25 cellular contexts compared by ENCODE assay signal in the genomic region with DNA sequence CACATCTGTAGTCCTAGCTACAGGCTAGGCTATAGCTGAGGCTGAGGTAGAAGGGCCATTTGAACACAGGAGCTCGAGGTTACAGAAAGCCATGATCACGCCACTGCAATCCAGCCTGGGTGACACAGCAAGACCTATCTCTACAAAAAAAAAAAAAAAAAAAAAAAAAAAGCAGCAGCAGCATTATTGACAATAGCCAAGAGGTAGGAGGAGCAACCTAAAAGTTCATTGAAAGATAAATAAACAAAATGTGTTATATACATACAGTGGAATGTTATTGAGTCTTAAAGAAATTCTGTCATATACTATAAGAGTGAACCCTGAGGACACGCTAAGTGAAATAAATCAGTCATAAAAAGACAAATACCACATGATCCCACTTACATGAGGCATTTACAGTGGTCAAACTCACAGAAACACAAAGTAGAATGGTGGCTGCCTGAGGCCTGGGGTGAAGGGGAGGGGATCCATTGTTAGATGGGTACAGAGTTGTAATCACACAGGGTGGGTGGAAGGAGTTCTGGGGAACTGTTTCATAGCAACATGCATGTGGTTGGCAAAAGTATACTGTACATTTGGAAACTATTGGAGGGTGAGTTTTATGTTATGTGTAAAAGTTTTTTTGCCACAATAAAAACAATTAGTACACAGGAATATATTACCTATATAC.
"Had no signal": no experiment of that assay in that cellular context is flagged by ENCODE, and none has a peak within 500 bp of the region (broad histone marks: within the 10 kb centered on the region; RNA-seq: fewer than 3 reads in every experiment).

No MANE protein-coding gene starts in this region.

- H3K27me3 Mint-ChIP-seq: activated CD4-positive, alpha-beta T cell treated with anti-CD3 and anti-CD28 coated beads for 36 hours; central memory CD8-positive, alpha-beta T cell; natural killer cell treated with Interleukin-12 subunit alpha and Interleukin-12 subunit beta and Interleukin-15 and Interleukin-18, amount 100 ng/mL, for 72 hours had no signal

- DNase-seq: activated CD4-positive, alpha-beta T cell treated with anti-CD3 and anti-CD28 coated beads for 36 hours; activated CD4-positive, alpha-beta T cell treated with anti-CD3 and anti-CD28 coated beads, Interleukin-2, amount 50 U/mL, for 48 hours; activated CD4-positive, CD25-positive, alpha-beta regulatory T cell; activated CD8-positive, alpha-beta memory T cell treated with anti-CD3 and anti-CD28 coated beads, Interleukin-2, amount 50 U/mL, for 48 hours; activated effector memory CD4-positive, alpha-beta T cell treated with Interleukin-2 at 50 U/mL for 16 hours; activated naive CD4-positive, alpha-beta T cell treated with anti-CD3 and anti-CD28 coated beads for 36 hours; activated T-cell treated with anti-CD3 and anti-CD28 coated beads, Interleukin-2, amount 50 U/mL, for 4 hours; anterior cingulate cortex; dermis blood vessel endothelial cell; effector CD4-positive, alpha-beta T cell; esophagus squamous epithelium; foreskin melanocyte; islet precursor cell; left ventricle myocardium inferior; mucosa of descending colon; pancreas; retina; stimulated activated CD4-positive, alpha-beta T cell treated with anti-CD3 and anti-CD28 coated beads, Interleukin-4, amount 100 ng/mL, for 24 hours; stomach; thyroid gland; upper lobe of right lung had no signal

- ATAC-seq: activated CD4-positive, alpha-beta T cell treated with anti-CD3 and anti-CD28 coated beads for 36 hours; activated T-cell treated with anti-CD3 and anti-CD28 coated beads, Interleukin-2, amount 50 U/mL, for 4 hours; mucosa of descending colon; natural killer cell treated with Interleukin-12 subunit alpha and Interleukin-12 subunit beta and Interleukin-15 and Interleukin-18, amount 100 ng/mL, for 72 hours; pancreas; sciatic nerve; stimulated activated effector memory CD8-positive, alpha-beta T cell treated with anti-CD3 and anti-CD28 coated beads, Interleukin-12 subunit alpha, Interleukin-12 subunit beta, amount 100 ng/mL, for 72 hours; upper lobe of right lung had no signal

- H3K27ac Mint-ChIP-seq: activated CD4-positive, alpha-beta T cell treated with anti-CD3 and anti-CD28 coated beads for 36 hours; activated naive CD4-positive, alpha-beta T cell treated with anti-CD3 and anti-CD28 coated beads for 36 hours; natural killer cell treated with Interleukin-12 subunit alpha and Interleukin-12 subunit beta and Interleukin-15 and Interleukin-18, amount 100 ng/mL, for 72 hours; stimulated activated effector memory CD8-positive, alpha-beta T cell treated with anti-CD3 and anti-CD28 coated beads, Interleukin-12 subunit alpha, Interleukin-12 subunit beta, amount 100 ng/mL, for 72 hours had no signal

- H3K36me3 Mint-ChIP-seq: stimulated activated effector memory CD8-positive, alpha-beta T cell treated with anti-CD3 and anti-CD28 coated beads, Interleukin-12 subunit alpha, Interleukin-12 subunit beta, amount 100 ng/mL, for 72 hours had no signal

- H3K4me3 Mint-ChIP-seq: activated CD4-positive, alpha-beta T cell treated with anti-CD3 and anti-CD28 coated beads for 36 hours; activated naive CD4-positive, alpha-beta T cell treated with anti-CD3 and anti-CD28 coated beads for 36 hours; activated T-cell treated with anti-CD3 and anti-CD28 coated beads, Interleukin-2, amount 50 U/mL, for 4 hours; central memory CD8-positive, alpha-beta T cell; natural killer cell treated with Interleukin-12 subunit alpha and Interleukin-12 subunit beta and Interleukin-15 and Interleukin-18, amount 100 ng/mL, for 72 hours; stimulated activated effector memory CD8-positive, alpha-beta T cell treated with anti-CD3 and anti-CD28 coated beads, Interleukin-12 subunit alpha, Interleukin-12 subunit beta, amount 100 ng/mL, for 72 hours had no signal
